In the genomic region with DNA sequence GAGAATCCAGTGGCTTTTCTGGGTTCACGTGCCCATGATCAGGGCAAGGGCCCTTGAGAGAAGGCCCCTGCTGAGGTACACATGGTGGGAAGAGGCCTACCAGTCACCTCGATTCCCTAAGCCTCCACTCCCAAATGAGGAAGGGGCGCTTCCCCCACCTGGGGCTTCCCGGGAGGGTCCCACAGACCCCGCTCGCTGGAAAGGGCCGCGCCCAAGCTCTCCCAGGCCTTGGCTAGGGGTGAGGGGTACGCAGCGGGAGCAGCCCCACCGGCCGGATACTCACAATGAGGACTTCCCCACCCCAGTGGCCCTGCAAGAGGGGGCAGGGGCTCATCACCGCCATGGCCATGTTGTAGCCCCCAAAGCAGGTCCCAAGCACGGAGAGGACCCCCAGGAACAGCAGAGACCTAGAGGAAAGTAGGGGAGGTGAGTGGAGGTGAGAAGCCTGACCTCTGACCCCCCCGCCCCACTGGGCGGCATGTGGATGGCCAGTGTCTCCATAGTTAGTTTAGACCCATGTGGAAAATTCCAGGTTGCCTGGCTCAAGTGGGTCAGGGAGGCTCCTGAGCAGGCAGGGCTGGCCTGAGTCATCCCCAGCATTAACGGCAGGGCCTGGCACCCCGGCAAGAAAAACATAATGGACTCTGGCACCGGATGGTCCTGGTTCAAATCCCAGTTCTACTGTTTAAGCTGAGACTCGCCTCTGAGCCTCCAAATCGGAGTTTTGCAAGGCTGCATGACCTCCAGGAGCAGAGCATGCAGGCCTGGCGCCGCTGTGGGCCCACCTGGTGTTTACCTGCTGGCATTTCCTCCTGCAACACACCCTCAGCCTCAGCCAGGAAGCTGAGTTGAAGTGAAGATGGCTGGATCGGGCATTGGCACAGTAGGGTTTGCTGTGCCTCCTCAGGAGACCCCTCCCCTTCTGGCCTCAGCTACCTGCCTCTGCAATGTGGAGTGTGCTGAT, we compare ENCODE assay signal across 10 cellular contexts. TPM values are rescaled to one million over a fixed set of nuclear protein-coding genes. Genes with fewer than 3 reads are reported as not detected.
"Had no signal": no experiment of that assay in that cellular context is flagged by ENCODE, and none has a peak within 500 bp of the region (broad histone marks: within the 10 kb centered on the region; RNA-seq: fewer than 3 reads in every experiment).

No MANE protein-coding gene starts in this region.

- H3K27ac ChIP-seq: ascending aorta, prostate gland, right atrium auricular region, thyroid gland had no signal

- H3K9me3 ChIP-seq: ascending aorta, prostate gland, right atrium auricular region, thyroid gland had no signal

- FAIRE-seq: endometrium had no signal

- H3K4me1 ChIP-seq: ascending aorta, prostate gland, right atrium auricular region had no signal

- H3K4me3 ChIP-seq: ascending aorta, prostate gland, right atrium auricular region, thyroid gland had no signal

- H3K36me3 ChIP-seq: ascending aorta, prostate gland, right atrium auricular region, thyroid gland had no signal

- H3K27me3 ChIP-seq: ascending aorta, right atrium auricular region, thyroid gland had no signal

- DNase-seq: cortex of kidney, T1000 had no signal

RNA-seq across cellular contexts. Expression of gene SLC52A3, which starts 6.6 kb away (rescaled TPM):
- total RNA-seq: activated CD4-positive, alpha-beta T cell treated with anti-CD3 and anti-CD28 coated beads, Interleukin-2, amount 10 ng/mL, durations not matched to agents 7 days and 5 days; activated T-cell treated with anti-CD3 and anti-CD28 coated beads, Interleukin-2, amount 50 U/mL, for 72 hours; osteoblast had no signal
